Comparison of ENCODE assay signal across 12 cellular contexts in genomic region chr7:117132385-117133120, GRCh38.
DNase-seq lines count a peak whose midpoint lies in the region; ATAC-seq and TF ChIP-seq lines count a peak whose summit lies in the region.
"Had no signal": no experiment of that assay in that cellular context is flagged by ENCODE, and none has a peak within 500 bp of the region (broad histone marks: within the 10 kb centered on the region; RNA-seq: fewer than 3 reads in every experiment).

No MANE protein-coding gene starts in this region.

- no peak for TF ChIP-seq CTCF in HFF-Myc (IDR thresholded peaks at IDR 0.05; ENCODE audit: low read depth, low read length, missing control alignments)

- no peak for ATAC-seq in GM19452 (IDR thresholded peaks at IDR 0.05; ENCODE audit: unreplicated experiment)

- DNase-seq in AG08395 (ENCODE audit: low spot score) (peak; percentile 82), HFF-Myc (ENCODE audit: extremely low read depth, low read depth) (peak; percentile 85), amniotic epithelial cell (ENCODE audit: low read depth) (peak; percentile 97), hepatic stellate cell (ENCODE audit: low spot score) (peak; percentile 12), NCI-H2196 treated with DMSO at 0.1 percent for 48 hours (lab: John Stamatoyannopoulos, UW; ENCODE audit: unreplicated experiment) (no peak), NCI-H524 (lab: John Stamatoyannopoulos, UW) (no peak)
- no peak for DNase-seq in stimulated activated naive CD4-positive, alpha-beta T cell (lab: John Stamatoyannopoulos, UW)
- DNase-seq: activated gamma-delta T cell, NCI-H1092, NCI-H748 treated with DMSO at 0.1 percent for 48 hours, T-helper 9 cell had no signal

- H3K4me3 ChIP-seq in HFF-Myc (replicated peaks; ENCODE audit: low read depth, low read length), result no peak overlapping the region

Comparison
In these comparisons a context has a peak if more than half of its experiments do, and no peak if none do; other contexts are left out.
1. DNase-seq: peak in AG08395 (single experiment), HFF-Myc (single experiment), amniotic epithelial cell (single experiment) and hepatic stellate cell (single experiment); none in NCI-H2196 treated with DMSO at 0.1 percent for 48 hours (single experiment), stimulated activated naive CD4-positive, alpha-beta T cell (0 of 6) and NCI-H524 (0 of 2).